ENCODE assay signal across 8 cellular contexts in the genomic region with DNA sequence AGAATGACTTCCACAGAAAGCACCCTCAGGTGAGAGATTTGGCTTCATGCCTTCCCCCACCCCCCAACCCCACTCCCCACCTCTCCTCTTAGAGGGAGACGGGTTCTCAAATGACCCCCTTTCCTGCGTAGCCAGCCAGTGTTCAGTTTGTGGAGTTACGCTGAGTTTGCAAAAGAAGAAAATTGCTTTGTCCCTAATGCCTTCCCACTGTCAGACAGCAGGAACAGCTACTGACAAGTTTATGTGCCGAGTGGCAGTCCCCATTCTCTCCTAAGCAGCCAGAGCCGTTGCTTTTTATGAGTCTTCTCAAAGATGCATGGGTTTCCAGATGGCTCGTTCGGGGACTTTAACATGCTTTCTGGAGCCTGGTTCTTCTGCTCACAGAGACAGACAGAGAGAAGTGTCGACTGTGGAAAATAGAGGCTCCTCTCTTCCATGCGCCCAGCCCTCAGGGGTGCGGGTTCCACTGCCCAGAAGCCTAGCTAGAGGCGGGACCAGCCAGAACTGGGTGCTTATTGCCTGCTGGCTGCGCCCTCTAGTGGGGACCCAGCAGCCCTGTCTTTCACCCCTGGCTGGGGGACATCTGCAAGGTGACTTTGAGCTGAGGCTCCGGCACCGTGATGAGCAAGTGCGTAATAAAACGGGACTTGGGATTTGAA.
A peak's percentile ranks its signal among the peaks of the same experiment; 100 is the strongest.
DNase-seq lines count a peak whose midpoint lies in the region; TF ChIP-seq lines count a peak whose summit lies in the region.

No MANE protein-coding gene starts in this region.

- H3K27ac ChIP-seq in thyroid gland: no peak overlapping the region

- TF ChIP-seq POLR2A in thyroid gland (IDR thresholded peaks at IDR 0.05): no peak

- peak; percentile 88 for DNase-seq in AG08395 (ENCODE audit: low spot score)
- DNase-seq in GM19238 (ENCODE audit: insufficient read length, low spot score): peak; percentile 84
- peak; percentile 71 for DNase-seq in M059J (ENCODE audit: low read depth)
- DNase-seq in SHP77 treated with DMSO at 0.1 percent for 48 hours (lab: John Stamatoyannopoulos, UW): peak; percentile 48
- peak; percentile 86 for DNase-seq in activated effector memory CD4-positive, alpha-beta T cell treated with anti-CD3 and anti-CD28 coated beads, Interleukin-2, amount 50 U/mL, for 16 hours
- peak; percentile 60 for DNase-seq in foreskin melanocyte
- peak; percentile 86 for DNase-seq in osteocyte (ENCODE audit: extremely low spot score, unreplicated experiment)
- peak; percentile 75 to 80 for DNase-seq in thyroid gland

- intact Hi-C loops in thyroid gland (cut with DNase I): loop anchor here (5.0 kb wide), 1 partner anchor 429 kb away; no protein-coding TSS in a partner anchor

- peaks cover 9% of the 10 kb centered on the region for H3K4me1 Mint-ChIP-seq in osteocyte (ENCODE audit: unreplicated experiment)

- H3K36me3 Mint-ChIP-seq in osteocyte (ENCODE audit: unreplicated experiment): peaks cover 11% of the 10 kb centered on the region

- H3K4me3 Mint-ChIP-seq in osteocyte (ENCODE audit: unreplicated experiment): no peak overlapping the region

- no peaks in the 10 kb centered on the region for H3K27me3 Mint-ChIP-seq in osteocyte (ENCODE audit: unreplicated experiment)

- H3K36me3 ChIP-seq in thyroid gland: no peaks in the 10 kb centered on the region

- TF ChIP-seq CTCF in osteocyte (IDR thresholded peaks at IDR 0.05) (peak; percentile 94), thyroid gland (IDR thresholded peaks at IDR 0.05) (peak; percentile 86 to 96 (median 87))

- H3K27ac Mint-ChIP-seq in osteocyte (ENCODE audit: unreplicated experiment): no peak overlapping the region

- H3K4me3 ChIP-seq in thyroid gland (replicated peaks in 1 of 3): no peak overlapping the region

- H3K9me3 Mint-ChIP-seq in osteocyte (ENCODE audit: unreplicated experiment): no peaks in the 10 kb centered on the region

- peaks cover 0 to 6% of the 10 kb centered on the region in 2 donors for H3K4me1 ChIP-seq in thyroid gland

- 37 to 50% methylated on average over 8 to 16 of the region's 16 CpGs for WGBS in thyroid gland, 2 donors

- no peaks in the 10 kb centered on the region for H3K27me3 ChIP-seq in thyroid gland

- H3K9me3 ChIP-seq in thyroid gland: no peaks in the 10 kb centered on the region
